In genomic region chr1:53061123-53061858, GRCh38 we compare ENCODE assay signal across 10 cellular contexts. TPM values are rescaled to one million over a fixed set of nuclear protein-coding genes. Genes with fewer than 3 reads are reported as not detected.
DNase-seq lines count a peak whose midpoint lies in the region; ATAC-seq and TF ChIP-seq lines count a peak whose summit lies in the region.
"Had no signal": no experiment of that assay in that cellular context is flagged by ENCODE, and none has a peak within 500 bp of the region (broad histone marks: within the 10 kb centered on the region; RNA-seq: fewer than 3 reads in every experiment).

No MANE protein-coding gene starts in this region.

- H3K9me3 Mint-ChIP-seq in MCF 10A (ENCODE audit: unreplicated experiment) (no peaks in the 10 kb centered on the region), nephron progenitor cell (no peaks in the 10 kb centered on the region)

- H3K4me1 ChIP-seq in breast epithelium, result no peaks in the 10 kb centered on the region

- no peaks in the 10 kb centered on the region for H3K36me3 ChIP-seq in breast epithelium

- no peak for TF ChIP-seq POLR2A in breast epithelium (IDR thresholded peaks at IDR 0.05)

- ATAC-seq in GM21786 (IDR thresholded peaks at IDR 0.05; ENCODE audit: unreplicated experiment), result no peak
- ATAC-seq in GM19463 (IDR thresholded peaks at IDR 0.05; ENCODE audit: unreplicated experiment), result no peak
- ATAC-seq: Panc1 had no signal

- intact Hi-C loops in breast epithelium (cut with DNase I; ENCODE audit: low total_unique reads) (no loop called here), MCF 10A (cut with micrococcal nuclease) (no loop called here)

- H3K4me3 ChIP-seq in breast epithelium (peak overlapping the region; percentile 70 to 83 (median 72)), fibroblast of villous mesenchyme (ENCODE audit: low read depth, low read length) (peak overlapping the region; percentile 79)

- H3K9me3 ChIP-seq in breast epithelium, result no peaks in the 10 kb centered on the region

- H3K4me3 Mint-ChIP-seq in MCF 10A (ENCODE audit: unreplicated experiment) (no peak overlapping the region), nephron progenitor cell (peak overlapping the region; percentile 75)

- DNase-seq in breast epithelium (ENCODE audit: low spot score in 2 of 2) (no peak), MCF 10A (ENCODE audit: unreplicated experiment) (no peak), fibroblast of villous mesenchyme (ENCODE audit: low read depth) (peak; percentile 41), nephron progenitor cell (no peak), HCEC 1CT (no peak)
- no peak for DNase-seq in activated CD4-positive, alpha-beta T cell treated with anti-CD3 and anti-CD28 coated beads, Interleukin-2, amount 50 U/mL, for 48 hours

- CTCF ChIA-PET in MCF 10A (lab: Yijun Ruan, JAX), result no interaction called here

- H3K36me3 Mint-ChIP-seq in MCF 10A (ENCODE audit: insufficient read depth, unreplicated experiment) (no peaks in the 10 kb centered on the region), nephron progenitor cell (ENCODE audit: low read depth) (no peaks in the 10 kb centered on the region)

- H3K27me3 Mint-ChIP-seq in MCF 10A (ENCODE audit: insufficient read depth, unreplicated experiment) (peaks cover 31% of the 10 kb centered on the region), nephron progenitor cell (ENCODE audit: low read depth, poor library complexity) (peaks cover 88% of the 10 kb centered on the region)

- POLR2A ChIA-PET in MCF 10A (lab: Yijun Ruan, JAX), result no interaction called here

- no peak overlapping the region for H3K27ac Mint-ChIP-seq in MCF 10A (ENCODE audit: low read depth, unreplicated experiment)
- H3K27ac Mint-ChIP-seq in nephron progenitor cell, result no peak overlapping the region

- TF ChIP-seq CTCF in breast epithelium (IDR thresholded peaks at IDR 0.05), result no peak
- no peak for TF ChIP-seq CTCF in MCF 10A (IDR thresholded peaks at IDR 0.05; ENCODE audit: unreplicated experiment)
- TF ChIP-seq CTCF in fibroblast of villous mesenchyme (IDR thresholded peaks at IDR 0.05; ENCODE audit: insufficient read depth, low read depth, low read length), result no peak
- TF ChIP-seq CTCF in nephron progenitor cell (IDR thresholded peaks at IDR 0.05), result no peak

- no TSS peak for BruUV-seq in MCF 10A (replicated peaks; lab: Mats Ljungman, UMichigan)

- H3K4me1 Mint-ChIP-seq in MCF 10A (ENCODE audit: insufficient read depth, unreplicated experiment) (no peaks in the 10 kb centered on the region), nephron progenitor cell (peaks cover 12% of the 10 kb centered on the region)

- H3K27me3 ChIP-seq in breast epithelium, result peaks cover 4 to 6% of the 10 kb centered on the region in 2 donors

- H3K27ac ChIP-seq in breast epithelium, result peak overlapping the region; percentile 46 to 94
- H3K27ac ChIP-seq: C4-2B had no signal

RNA-seq across cellular contexts. Expression of gene PODN, which starts 0.7 kb away (rescaled TPM):
- total RNA-seq in breast epithelium, result 100 to 1,000 TPM in 1 of 3 donors, 10 to 100 TPM in 2; 55.1 to 246 (median 83.1) TPM
- not detected in 2 replicates for total RNA-seq in MCF 10A (2022)
- 8.7 and 9.1 TPM in 2 replicates for total RNA-seq in fibroblast of villous mesenchyme
